Comparison of ENCODE assay signal across 20 cellular contexts in the genomic region with DNA sequence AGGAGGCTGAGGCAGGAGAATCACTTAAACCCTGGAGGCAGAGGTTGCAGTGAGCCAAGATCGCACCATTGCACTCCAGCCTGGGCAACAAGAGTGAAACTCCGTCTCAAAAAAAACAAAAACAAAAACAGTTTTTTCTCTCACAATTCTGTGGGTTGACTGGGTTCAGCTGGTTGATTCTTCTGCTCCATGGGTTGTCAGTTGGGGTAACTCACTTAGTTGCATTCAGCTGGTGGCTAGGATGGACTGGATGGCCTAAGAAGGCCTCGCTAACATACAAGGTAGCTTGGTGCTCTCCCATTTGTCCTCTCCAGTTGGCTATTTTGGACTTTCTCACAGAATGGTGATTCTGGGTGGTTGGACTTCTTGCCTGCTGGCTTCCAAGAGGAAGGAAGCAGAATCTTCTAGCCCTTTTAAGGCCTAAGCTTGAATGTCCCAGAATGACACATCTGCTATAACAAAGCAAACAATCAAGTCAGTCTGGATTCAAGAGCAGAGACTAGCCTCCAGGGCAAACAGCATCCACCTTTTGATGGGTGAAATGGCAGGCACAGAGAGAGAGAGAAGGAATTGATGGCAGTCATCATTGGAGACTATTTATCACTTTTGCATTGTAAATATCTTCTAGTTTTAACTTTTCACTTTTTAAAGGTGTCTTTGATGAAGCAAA. TPM values are rescaled to one million over a fixed set of nuclear protein-coding genes. Genes with fewer than 3 reads are reported as not detected.
DNase-seq lines count a peak whose midpoint lies in the region; ATAC-seq, FAIRE-seq and TF ChIP-seq lines count a peak whose summit lies in the region.
"Had no signal": no experiment of that assay in that cellular context is flagged by ENCODE, and none has a peak within 500 bp of the region (broad histone marks: within the 10 kb centered on the region; RNA-seq: fewer than 3 reads in every experiment).

No MANE protein-coding gene starts in this region.

- H3K14ac ChIP-seq in mesenchymal stem cell (ENCODE audit: low read length in 2 of 2) = no peak overlapping the region

- peaks cover 8% of the 10 kb centered on the region; the same call in 1 of the 2 replicates for H3K9me2 ChIP-seq in GM23338 (ENCODE audit: insufficient read depth)

- no peak overlapping the region for H3K4me2 ChIP-seq in GM23338
- no peak overlapping the region for H3K4me2 ChIP-seq in keratinocyte (ENCODE audit: control insufficient read depth, extremely low read depth, insufficient read depth, low read depth, low read length)
- no peak overlapping the region for H3K4me2 ChIP-seq in mesenchymal stem cell (ENCODE audit: low read length, poor library complexity, severe bottlenecking)

- H3K4me1 ChIP-seq in GM23338 (ENCODE audit: insufficient read depth) (no peaks in the 10 kb centered on the region), keratinocyte (ENCODE audit: control insufficient read depth, extremely low read depth, insufficient read depth, low read length) (peaks cover 6% of the 10 kb centered on the region), mesenchymal stem cell (ENCODE audit: control insufficient read depth, insufficient read depth, low read depth, low read length) (peaks cover 1% of the 10 kb centered on the region)
- H3K4me1 ChIP-seq: BE2C had no signal

- no peak overlapping the region for H2AK5ac ChIP-seq in mesenchymal stem cell (ENCODE audit: low read length, severe bottlenecking)

- no peak overlapping the region for H3K4ac ChIP-seq in mesenchymal stem cell (ENCODE audit: low read depth in 1 of 2, low read length in 2 of 2)

- H3K27ac Mint-ChIP-seq in GM23338 = no peak overlapping the region
- H3K27ac Mint-ChIP-seq: CD4-positive, CD25-positive, alpha-beta regulatory T cell; CD8-positive, alpha-beta memory T cell had no signal

- CTCF ChIA-PET in AG04450 (lab: Charles Lee) = no interaction called here

- no peaks in the 10 kb centered on the region; the same call in 2 of the 3 replicates for H3K36me3 Mint-ChIP-seq in GM23338 (ENCODE audit: low read depth)
- H3K36me3 Mint-ChIP-seq: CD4-positive, CD25-positive, alpha-beta regulatory T cell; IgD-negative memory B cell had no signal

- no peak overlapping the region for H2BK5ac ChIP-seq in mesenchymal stem cell (ENCODE audit: low read depth, low read length, poor library complexity, severe bottlenecking)

- no peaks in the 10 kb centered on the region for H3F3A ChIP-seq in GM23338 (replicated peaks; ENCODE audit: low read depth)

- no peaks in the 10 kb centered on the region for H4K20me1 ChIP-seq in GM23338 (replicated peaks; ENCODE audit: insufficient read depth)
- no peaks in the 10 kb centered on the region for H4K20me1 ChIP-seq in keratinocyte (ENCODE audit: control insufficient read depth, extremely low read depth, insufficient read depth, low read length)

- no peaks in the 10 kb centered on the region for H3K79me2 ChIP-seq in GM23338 (replicated peaks; ENCODE audit: insufficient read depth)
- no peaks in the 10 kb centered on the region for H3K79me2 ChIP-seq in keratinocyte (ENCODE audit: control insufficient read depth, insufficient read depth, low read length)

- ATAC-seq in GM23338 (no peak), GM21723 (IDR thresholded peaks at IDR 0.05; ENCODE audit: unreplicated experiment) (no peak), GM21825 (IDR thresholded peaks at IDR 0.05; ENCODE audit: unreplicated experiment) (no peak)
- ATAC-seq: HCT116 had no signal

- no peak overlapping the region for H2AFZ ChIP-seq in GM23338
- no peak overlapping the region for H2AFZ ChIP-seq in keratinocyte (ENCODE audit: control insufficient read depth, low read length)
- no peak overlapping the region for H2AFZ ChIP-seq in mesenchymal stem cell (ENCODE audit: low read depth, low read length)

- TF ChIP-seq CTCF in AG04450 (IDR thresholded peaks at IDR 0.05; ENCODE audit: low read depth, low read length) (no peak), GM23338 (conservative IDR thresholded peaks at IDR 0.05; ENCODE audit: low read depth in 2 of 2) (no peak), coronary artery (IDR thresholded peaks at IDR 0.05) (no peak), keratinocyte (optimal IDR thresholded peaks at IDR 0.05 in 1 of 3, IDR thresholded peaks at IDR 0.05 in 1 of 3, conservative IDR thresholded peaks at IDR 0.05 in 1 of 3; ENCODE audit: extremely low read depth in 1 of 3, insufficient read depth in 2 of 3, low read length in 3 of 3) (no peak)

- peak overlapping the region; percentile 21 for H3K27ac ChIP-seq in AG04450 (ENCODE audit: low read depth, low read length)
- no peak overlapping the region for H3K27ac ChIP-seq in GM23338 (ENCODE audit: low read depth)
- H3K27ac ChIP-seq in coronary artery = no peak overlapping the region
- no peak overlapping the region for H3K27ac ChIP-seq in keratinocyte (ENCODE audit: control insufficient read depth, insufficient read depth, low read length)
- H3K27ac ChIP-seq in mesenchymal stem cell (ENCODE audit: low read length, poor library complexity, severe bottlenecking) = no peak overlapping the region

- no peak overlapping the region for H2BK120ac ChIP-seq in mesenchymal stem cell (ENCODE audit: low read depth, low read length)

- peaks cover 17% of the 10 kb centered on the region for H3K27me3 ChIP-seq in AG04450 (ENCODE audit: control insufficient read depth, insufficient read depth, low read length)
- H3K27me3 ChIP-seq in GM23338 (ENCODE audit: insufficient read depth) = no peaks in the 10 kb centered on the region
- H3K27me3 ChIP-seq in keratinocyte (ENCODE audit: control insufficient read depth, extremely low read depth, insufficient read depth, low read length) = no peaks in the 10 kb centered on the region
- H3K27me3 ChIP-seq in mesenchymal stem cell (ENCODE audit: control insufficient read depth in 1 of 2, insufficient read depth in 1 of 2, low read length in 2 of 2) = no peaks in the 10 kb centered on the region
- H3K27me3 ChIP-seq: BE2C had no signal

- no peaks in the 10 kb centered on the region for H3K36me3 ChIP-seq in GM23338 (ENCODE audit: insufficient read depth)
- H3K36me3 ChIP-seq in keratinocyte (ENCODE audit: control insufficient read depth in 2 of 2, extremely low read depth in 1 of 2, insufficient read depth in 2 of 2, low read length in 2 of 2) = no peaks in the 10 kb centered on the region
- no peaks in the 10 kb centered on the region for H3K36me3 ChIP-seq in mesenchymal stem cell (ENCODE audit: control insufficient read depth in 1 of 2, insufficient read depth in 2 of 2, low read depth in 1 of 2, low read length in 2 of 2)
- H3K36me3 ChIP-seq: BE2C had no signal

- H3K9ac ChIP-seq in keratinocyte (ENCODE audit: control insufficient read depth, extremely low read depth, insufficient read depth, low read length) (no peak overlapping the region), mesenchymal stem cell (ENCODE audit: low read length) (no peak overlapping the region)

- H2BK12ac ChIP-seq in mesenchymal stem cell (ENCODE audit: low read length in 2 of 2) = no peak overlapping the region

- H3K18ac ChIP-seq in mesenchymal stem cell (ENCODE audit: low read depth in 1 of 2, low read length in 2 of 2) = no peak overlapping the region

- DNase-seq in AG04450 (ENCODE audit: low read depth, low spot score) = no peak
- DNase-seq in GM23338 (ENCODE audit: low spot score) = no peak
- DNase-seq in coronary artery (ENCODE audit: low spot score) = peak; percentile 9
- no peak for DNase-seq in keratinocyte (ENCODE audit: low read depth, low spot score)
- no peak for DNase-seq in mesenchymal stem cell
- DNase-seq: BE2C; C1 segment of cervical spinal cord; CD4-positive, CD25-positive, alpha-beta regulatory T cell; CD8-positive, alpha-beta memory T cell; COR-L47; DMS 273 treated with DMSO at 0.1 percent for 48 hours; DMS79; GF-D8; KBM-7 had no signal

- no peaks in the 10 kb centered on the region for H3K79me1 ChIP-seq in mesenchymal stem cell (replicated peaks; ENCODE audit: low read length, poor library complexity, severe bottlenecking)

- H4K91ac ChIP-seq in mesenchymal stem cell (ENCODE audit: low read length) = no peak overlapping the region

- no peak overlapping the region for H3K4me3 ChIP-seq in AG04450 (ENCODE audit: low read depth, low read length)
- no peak overlapping the region for H3K4me3 ChIP-seq in GM23338
- no peak overlapping the region for H3K4me3 ChIP-seq in coronary artery
- H3K4me3 ChIP-seq in keratinocyte (ENCODE audit: control insufficient read depth in 2 of 3, extremely low read depth in 1 of 3, insufficient read depth in 2 of 3, low read depth in 1 of 3, low read length in 3 of 3) = no peak overlapping the region
- H3K4me3 ChIP-seq in mesenchymal stem cell (ENCODE audit: insufficient read depth in 1 of 2, low read depth in 1 of 2, low read length in 2 of 2) = no peak overlapping the region

- H2BK15ac ChIP-seq in mesenchymal stem cell (ENCODE audit: low read depth, poor library complexity, severe bottlenecking) = no peak overlapping the region

- H3K27me3 Mint-ChIP-seq in GM23338 (ENCODE audit: insufficient read depth, low read depth, poor library complexity) = no peaks in the 10 kb centered on the region

- FAIRE-seq in keratinocyte (lab: Jason Lieb, UNC) = peak; percentile 58
- FAIRE-seq: H54, HTR-8/SVneo had no signal

- H3K9me1 ChIP-seq in keratinocyte (ENCODE audit: control insufficient read depth, extremely low read depth, insufficient read depth, low read length) = no peaks in the 10 kb centered on the region

- H4K8ac ChIP-seq in mesenchymal stem cell (ENCODE audit: low read length) = no peak overlapping the region

- H3K23ac ChIP-seq in mesenchymal stem cell (ENCODE audit: low read length in 2 of 2) = no peak overlapping the region

- peaks cover 7% of the 10 kb centered on the region; the same call in 1 of the 3 replicates for H3K9me3 Mint-ChIP-seq in GM23338

- WGBS in mesenchymal stem cell = 100% methylated on average over 1 of the region's 3 CpGs

- H3K4me1 Mint-ChIP-seq in GM23338 = no peaks in the 10 kb centered on the region
- H3K4me1 Mint-ChIP-seq: IgD-negative memory B cell had no signal

- POLR2A ChIA-PET in AG04450 (lab: Yijun Ruan, JAX) = no interaction called here

- H3K9me3 ChIP-seq in AG04450 (ENCODE audit: control insufficient read depth, insufficient read depth, low read length) (peaks cover 5% of the 10 kb centered on the region), keratinocyte (ENCODE audit: control insufficient read depth, low read depth, low read length) (no peaks in the 10 kb centered on the region), mesenchymal stem cell (ENCODE audit: control insufficient read depth, low read length) (peaks cover 5% of the 10 kb centered on the region)
- H3K9me3 ChIP-seq: BE2C had no signal

- dilution Hi-C loops in keratinocyte (cut with MboI; ENCODE audit: extremely low pct_ligation_motif_present, low sequenced_read_pairs) = no loop called here

- H3K4me3 Mint-ChIP-seq in GM23338 = no peak overlapping the region
- H3K4me3 Mint-ChIP-seq: CD4-positive, CD25-positive, alpha-beta regulatory T cell; CD8-positive, alpha-beta memory T cell; IgD-negative memory B cell had no signal

RNA-seq across cellular contexts. Expression of a gene that starts 17.9 kb away (rescaled TPM):
- polyA plus RNA-seq in AG04450 (2011; rRNA removed) (0.20 and 0.32 TPM in 2 replicates), GM23338 (2016; fragmentation: Nextera tagmentation; extraction: Ambion mirVana) (3.3 and 3.9 TPM in 2 replicates), keratinocyte (1,944 to 2,775 TPM (median 2,231 TPM) in 3 replicates)
- polyA minus RNA-seq in AG04450 (2011; rRNA and poly(A)+ RNA removed) = 0.14 and 0.61 TPM in 2 replicates
- total RNA-seq in GM23338 (2014; rRNA removed; shearing (Covaris generic)) = 2.6 and 4.9 TPM in 2 replicates
- polyA plus RNA-seq in keratinocyte (2011; ENCODE audit: low read depth) = 294 TPM
- 671 and 924 TPM in 2 replicates for polyA plus RNA-seq in keratinocyte (2011; cell fraction: cytosol; rRNA removed)
- polyA plus RNA-seq in keratinocyte (2011; cell fraction: nucleus; rRNA removed) = 3,655 and 3,922 TPM in 2 replicates
- polyA plus RNA-seq in keratinocyte (2012; ENCODE audit: low replicate concordance) = 345 and 1,929 TPM in 2 replicates
- 1,838 to 2,830 TPM (median 2,688 TPM) in 3 replicates for polyA minus RNA-seq in keratinocyte
- polyA minus RNA-seq in keratinocyte (2011; cell fraction: cytosol; rRNA and poly(A)+ RNA removed) = 1,658 TPM
- polyA minus RNA-seq in keratinocyte (2011; cell fraction: nucleus; rRNA and poly(A)+ RNA removed) = 4,085 and 6,592 TPM in 2 replicates
- polyA plus RNA-seq in mesenchymal stem cell (2013, experiment 1 of 2) = 0.23 TPM
- 0.15 TPM for polyA plus RNA-seq in mesenchymal stem cell (2013, experiment 2 of 2)
- total RNA-seq: CD4-positive, CD25-positive, alpha-beta regulatory T cell; CD8-positive, alpha-beta memory T cell had no signal
- polyA plus RNA-seq: IgD-negative memory B cell had no signal

RNA-seq across cellular contexts. Expression of a gene that starts 44.4 kb away (rescaled TPM):
- polyA plus RNA-seq in AG04450 (2011; rRNA removed) (0.12 and 0.15 TPM in 2 replicates), GM23338 (2016; fragmentation: Nextera tagmentation; extraction: Ambion mirVana) (36.6 and 38.2 TPM in 2 replicates), keratinocyte (2.4 to 8.5 TPM (median 3.7 TPM) in 3 replicates)
- not detected in 2 replicates for polyA minus RNA-seq in AG04450 (2011; rRNA and poly(A)+ RNA removed)
- total RNA-seq in GM23338 (2014; rRNA removed; shearing (Covaris generic)) = 6.6 and 16.9 TPM in 2 replicates
- polyA plus RNA-seq in keratinocyte (2011; ENCODE audit: low read depth) = 3.0 TPM
- 6.0 and 7.8 TPM in 2 replicates for polyA plus RNA-seq in keratinocyte (2011; cell fraction: cytosol; rRNA removed)
- polyA plus RNA-seq in keratinocyte (2011; cell fraction: nucleus; rRNA removed) = 18.1 and 18.7 TPM in 2 replicates
- polyA plus RNA-seq in keratinocyte (2012; ENCODE audit: low replicate concordance) = 1.9 and 2.9 TPM in 2 replicates
- 2.3 to 5.6 TPM (median 3.3 TPM) in 3 replicates for polyA minus RNA-seq in keratinocyte
- 5.0 TPM for polyA minus RNA-seq in keratinocyte (2011; cell fraction: cytosol; rRNA and poly(A)+ RNA removed)
- polyA minus RNA-seq in keratinocyte (2011; cell fraction: nucleus; rRNA and poly(A)+ RNA removed) = 4.9 and 6.1 TPM in 2 replicates
- 0.11 TPM for polyA plus RNA-seq in mesenchymal stem cell (2013, experiment 1 of 2)
- polyA plus RNA-seq in mesenchymal stem cell (2013, experiment 2 of 2) = 0.07 TPM
- total RNA-seq: CD4-positive, CD25-positive, alpha-beta regulatory T cell; CD8-positive, alpha-beta memory T cell had no signal
- polyA plus RNA-seq: CD8-positive, alpha-beta memory T cell; IgD-negative memory B cell had no signal

Comparison
In these comparisons a context has a peak if more than half of its experiments do, and no peak if none do; other contexts are left out.
1. RNA of a gene that starts 17.9 kb away (polyA plus RNA-seq): 294 to 3,922 TPM in keratinocyte; 3.3 to 3.9 TPM in GM23338 and 0.20 to 0.32 TPM in AG04450; every median in the first group is over 10 times any median in the second.